ENCODE assay signal across 11 cellular contexts in the genomic region with DNA sequence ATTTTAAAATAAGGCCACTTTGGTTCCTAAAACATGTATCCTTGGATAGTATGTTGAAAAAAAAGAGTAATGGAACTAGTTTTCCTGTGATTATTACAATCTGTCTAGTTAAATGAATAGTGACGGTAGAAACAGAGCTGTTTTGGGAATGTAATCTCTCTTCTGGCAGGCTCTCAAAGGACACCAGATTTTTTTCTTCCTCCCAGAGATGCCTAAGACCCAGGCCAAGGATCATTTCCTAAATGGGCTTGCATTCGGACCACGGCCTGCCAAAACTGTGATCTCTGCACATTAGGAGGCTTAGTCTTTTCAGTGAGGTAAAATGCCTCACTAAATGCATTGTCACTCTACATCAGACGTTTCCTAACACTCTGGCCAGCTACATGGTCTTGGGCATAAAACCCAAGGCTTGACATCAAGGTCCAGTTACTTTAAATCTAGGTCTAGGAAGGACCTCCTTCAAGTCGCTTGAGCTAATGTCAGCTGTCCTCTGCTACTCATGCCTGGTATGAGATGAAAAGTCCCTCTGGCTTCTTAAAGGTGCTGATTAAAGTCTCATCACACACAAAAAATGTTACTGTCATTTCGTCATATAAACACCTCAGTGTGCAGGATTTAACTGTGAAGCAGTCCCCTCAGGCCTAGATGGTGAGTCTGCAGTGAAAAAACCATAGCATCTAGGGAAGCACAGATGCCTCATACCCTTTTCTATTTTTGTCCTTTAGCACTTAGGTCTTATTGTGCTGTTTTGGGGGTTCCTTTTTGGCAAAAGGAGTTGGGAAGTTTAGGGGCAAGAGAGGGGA. TPM values are rescaled to one million over a fixed set of nuclear protein-coding genes. Genes with fewer than 3 reads are reported as not detected.
DNase-seq lines count a peak whose midpoint lies in the region; TF ChIP-seq lines count a peak whose summit lies in the region.
"Had no signal": no experiment of that assay in that cellular context is flagged by ENCODE, and none has a peak within 500 bp of the region (broad histone marks: within the 10 kb centered on the region; RNA-seq: fewer than 3 reads in every experiment).

No MANE protein-coding gene starts in this region.

- H3K4me1 Mint-ChIP-seq in nephron: peaks cover 66% of the 10 kb centered on the region
- H3K4me1 Mint-ChIP-seq: IgD-negative memory B cell had no signal

- H3K9me3 ChIP-seq in adrenal gland (replicated peaks in 1 of 3) (no peaks in the 10 kb centered on the region), uterus (no peaks in the 10 kb centered on the region)

- TF ChIP-seq CTCF in adrenal gland (IDR thresholded peaks at IDR 0.05): no peak
- TF ChIP-seq CTCF in nephron (IDR thresholded peaks at IDR 0.05; ENCODE audit: unreplicated experiment in 3 of 3): no peak
- no peak for TF ChIP-seq CTCF in uterus (IDR thresholded peaks at IDR 0.05)

- H3K27ac Mint-ChIP-seq in nephron: peak overlapping the region in 2 of 3 experiments; percentile 87 to 88
- H3K27ac Mint-ChIP-seq: activated CD4-positive, alpha-beta T cell treated with anti-CD3 and anti-CD28 coated beads, Interleukin-2, amount 10 ng/mL, durations not matched to agents 24 days and 14 days; IgD-negative memory B cell had no signal

- H3K27me3 Mint-ChIP-seq in nephron (ENCODE audit: low read depth): no peaks in the 10 kb centered on the region
- H3K27me3 Mint-ChIP-seq: activated CD4-positive, alpha-beta T cell treated with anti-CD3 and anti-CD28 coated beads, Interleukin-2, amount 10 ng/mL, durations not matched to agents 24 days and 14 days; IgD-negative memory B cell had no signal

- 20 to 50% (median 40%) methylated on average over 6 of the region's 6 CpGs for WGBS in adrenal gland, 4 donors

- H3K36me3 ChIP-seq in adrenal gland (replicated peaks in 1 of 2): no peaks in the 10 kb centered on the region
- no peaks in the 10 kb centered on the region for H3K36me3 ChIP-seq in uterus

- H3K36me3 Mint-ChIP-seq in nephron (ENCODE audit: low read depth): peaks cover 85% of the 10 kb centered on the region

- intact Hi-C loops in adrenal gland (cut with DNase I) (no loop called here), uterus (cut with DNase I; ENCODE audit: low total_unique reads) (no loop called here)

- peaks cover 8 to 27% of the 10 kb centered on the region in 2 donors for H3K4me1 ChIP-seq in adrenal gland (replicated peaks in 1 of 2)
- H3K4me1 ChIP-seq in uterus: peaks cover 6 to 13% of the 10 kb centered on the region in 2 donors

- H3K4me3 ChIP-seq in adrenal gland (no peak overlapping the region), uterus (no peak overlapping the region)

- no peak for TF ChIP-seq POLR2A in adrenal gland (IDR thresholded peaks at IDR 0.05)
- TF ChIP-seq POLR2A in uterus (IDR thresholded peaks at IDR 0.05): no peak

- H3K9me3 Mint-ChIP-seq in nephron: no peaks in the 10 kb centered on the region
- H3K9me3 Mint-ChIP-seq: activated CD4-positive, alpha-beta T cell treated with anti-CD3 and anti-CD28 coated beads, Interleukin-2, amount 10 ng/mL, durations not matched to agents 24 days and 14 days; IgD-negative memory B cell had no signal

- no peak overlapping the region for H3K4me3 Mint-ChIP-seq in nephron
- H3K4me3 Mint-ChIP-seq: activated CD4-positive, alpha-beta T cell treated with anti-CD3 and anti-CD28 coated beads, Interleukin-2, amount 10 ng/mL, durations not matched to agents 24 days and 14 days; IgD-negative memory B cell had no signal

- DNase-seq in adrenal gland (peak in 1 of 7 donors; percentile 37), fibroblast of peridontal ligament (ENCODE audit: extremely low read depth) (peak; percentile 59), uterus (peak; percentile 65 to 66), retina (no peak), DMS 273 treated with DMSO at 0.1 percent for 48 hours (lab: John Stamatoyannopoulos, UW) (no peak), NCI-H510A (lab: John Stamatoyannopoulos, UW) (no peak)
- DNase-seq: activated CD4-positive, alpha-beta T cell treated with anti-CD3 and anti-CD28 coated beads, Interleukin-2, amount 10 ng/mL, durations not matched to agents 24 days and 14 days; activated naive CD4-positive, alpha-beta T cell; SIG-M5 had no signal

- H3K27me3 ChIP-seq in adrenal gland: no peaks in the 10 kb centered on the region
- no peaks in the 10 kb centered on the region for H3K27me3 ChIP-seq in uterus

- H3K27ac ChIP-seq in adrenal gland: peak overlapping the region; percentile 19 to 85 (median 57)
- H3K27ac ChIP-seq in uterus: peak overlapping the region; percentile 90 to 91

RNA-seq across cellular contexts. Expression of a gene that starts 47.7 kb away (rescaled TPM):
- total RNA-seq in adrenal gland (100 to 1,000 TPM in 7 of 8 donors, 10 to 100 TPM in 1; 72.4 to 616 (median 155) TPM), uterus (100 to 1,000 TPM in 1 of 4 donors, 10 to 100 TPM in 3; 50.2 to 127 (median 64.3) TPM)
- 100 to 1,000 TPM in 1 of 3 donors, 10 to 100 TPM in 2; 21.6 to 372 (median 26.4) TPM for polyA plus RNA-seq in adrenal gland

Comparison
In these comparisons a context has a peak if more than half of its experiments do, and no peak if none do; other contexts are left out.
1. DNase-seq: peak in fibroblast of peridontal ligament (single experiment) and uterus (2 of 2); none in retina (single experiment), DMS 273 treated with DMSO at 0.1 percent for 48 hours (single experiment) and NCI-H510A (single experiment).